1 cellular context compared by ENCODE assay signal in the genomic region with DNA sequence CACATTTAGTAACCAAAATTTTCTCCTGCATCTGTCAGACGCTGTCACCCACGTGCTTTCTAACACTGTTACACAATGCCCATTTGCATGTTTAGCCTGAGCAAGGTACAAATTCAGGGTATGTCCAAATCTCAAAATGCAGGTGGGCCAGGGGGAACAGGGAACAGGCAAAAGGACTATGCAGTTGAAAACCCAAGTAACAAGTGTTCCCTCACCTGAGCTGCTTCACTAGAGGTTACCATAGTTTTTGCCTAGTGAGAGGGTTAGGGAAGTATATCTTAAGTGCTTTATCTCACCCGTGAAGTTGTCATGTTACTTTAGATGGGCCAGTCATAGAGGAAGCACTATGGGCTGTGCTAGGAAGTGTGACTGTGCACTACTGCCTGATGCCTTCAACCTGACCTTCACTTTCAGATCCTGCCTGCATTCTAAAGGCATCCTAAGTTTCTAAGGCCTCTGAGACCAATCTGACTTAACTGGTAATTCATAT.
A peak's percentile ranks its signal among the peaks of the same experiment; 100 is the strongest.
TF ChIP-seq lines count a peak whose summit lies in the region.

No MANE protein-coding gene starts in this region.

TF ChIP-seq in K562, 482 proteins besides CTCF, POLR2A, EP300 and RAD21 (continued from another document):
- TF ChIP-seq, protein P1, sequence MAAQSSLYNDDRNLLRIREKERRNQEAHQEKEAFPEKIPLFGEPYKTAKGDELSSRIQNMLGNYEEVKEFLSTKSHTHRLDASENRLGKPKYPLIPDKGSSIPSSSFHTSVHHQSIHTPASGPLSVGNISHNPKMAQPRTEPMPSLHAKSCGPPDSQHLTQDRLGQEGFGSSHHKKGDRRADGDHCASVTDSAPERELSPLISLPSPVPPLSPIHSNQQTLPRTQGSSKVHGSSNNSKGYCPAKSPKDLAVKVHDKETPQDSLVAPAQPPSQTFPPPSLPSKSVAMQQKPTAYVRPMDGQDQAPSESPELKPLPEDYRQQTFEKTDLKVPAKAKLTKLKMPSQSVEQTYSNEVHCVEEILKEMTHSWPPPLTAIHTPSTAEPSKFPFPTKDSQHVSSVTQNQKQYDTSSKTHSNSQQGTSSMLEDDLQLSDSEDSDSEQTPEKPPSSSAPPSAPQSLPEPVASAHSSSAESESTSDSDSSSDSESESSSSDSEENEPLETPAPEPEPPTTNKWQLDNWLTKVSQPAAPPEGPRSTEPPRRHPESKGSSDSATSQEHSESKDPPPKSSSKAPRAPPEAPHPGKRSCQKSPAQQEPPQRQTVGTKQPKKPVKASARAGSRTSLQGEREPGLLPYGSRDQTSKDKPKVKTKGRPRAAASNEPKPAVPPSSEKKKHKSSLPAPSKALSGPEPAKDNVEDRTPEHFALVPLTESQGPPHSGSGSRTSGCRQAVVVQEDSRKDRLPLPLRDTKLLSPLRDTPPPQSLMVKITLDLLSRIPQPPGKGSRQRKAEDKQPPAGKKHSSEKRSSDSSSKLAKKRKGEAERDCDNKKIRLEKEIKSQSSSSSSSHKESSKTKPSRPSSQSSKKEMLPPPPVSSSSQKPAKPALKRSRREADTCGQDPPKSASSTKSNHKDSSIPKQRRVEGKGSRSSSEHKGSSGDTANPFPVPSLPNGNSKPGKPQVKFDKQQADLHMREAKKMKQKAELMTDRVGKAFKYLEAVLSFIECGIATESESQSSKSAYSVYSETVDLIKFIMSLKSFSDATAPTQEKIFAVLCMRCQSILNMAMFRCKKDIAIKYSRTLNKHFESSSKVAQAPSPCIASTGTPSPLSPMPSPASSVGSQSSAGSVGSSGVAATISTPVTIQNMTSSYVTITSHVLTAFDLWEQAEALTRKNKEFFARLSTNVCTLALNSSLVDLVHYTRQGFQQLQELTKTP (IDR thresholded peaks at IDR 0.05; ENCODE audit: low read depth in 1 of 2, partially characterized antibody in 2 of 2) = peak in 1 of 2 experiments; percentile 51
- TF ChIP-seq ZNF316 (IDR thresholded peaks at IDR 0.05) (peak; percentile 72), CEBPG (CRISPR knock-in tag; IDR thresholded peaks at IDR 0.05) (peak; percentile 51; the same call in 1 of the 2 replicates), CEBPG (tag; conservative IDR thresholded peaks at IDR 0.05 in 1 of 2, IDR thresholded peaks at IDR 0.05 in 1 of 2) (peak; percentile 27 to 62; a peak in 2 of 4 replicates), ARID1B (IDR thresholded peaks at IDR 0.05) (peak; percentile 58), FOXJ3 (CRISPR knock-in tag; IDR thresholded peaks at IDR 0.05) (no peak), MAFF (IDR thresholded peaks at IDR 0.05; ENCODE audit: low read length) (peak; percentile 57; the same call in 1 of the 2 replicates), EHMT2 (IDR thresholded peaks at IDR 0.05) (0 out of 2 replicates have a peak, but pooled peaks have one; percentile 60), E2F6 (IDR thresholded peaks at IDR 0.05; ENCODE audit: borderline replicate concordance in 1 of 2, extremely low read depth in 1 of 2, insufficient read depth in 1 of 2, insufficient read length in 1 of 2, low read depth in 1 of 2, low read length in 1 of 2, poor library complexity in 1 of 2, severe bottlenecking in 1 of 2) (peak in 1 of 2 experiments; percentile 28), ZNF589 (CRISPR knock-in tag; IDR thresholded peaks at IDR 0.05; ENCODE audit: low read depth) (peak; percentile 74; the same call in 1 of the 2 replicates), SMARCA4 (IDR thresholded peaks at IDR 0.05) (peak; percentile 46; the same call in 1 of the 2 replicates), ATF7 (IDR thresholded peaks at IDR 0.05) (peak; percentile 61), HDAC1 (IDR thresholded peaks at IDR 0.05) (peak in 1 of 2 experiments; percentile 66; a peak in 2 of 4 replicates), CREB5 (CRISPR knock-in tag; IDR thresholded peaks at IDR 0.05) (no peak), CTBP1 (IDR thresholded peaks at IDR 0.05; ENCODE audit: borderline replicate concordance) (peak; percentile 46; the same call in 1 of the 2 replicates)
